Comparison of ENCODE assay signal across 8 cellular contexts in genomic region chr13:104483631-104484030, GRCh38.
"Had no signal": no experiment of that assay in that cellular context is flagged by ENCODE, and none has a peak within 500 bp of the region (broad histone marks: within the 10 kb centered on the region; RNA-seq: fewer than 3 reads in every experiment).

No MANE protein-coding gene starts in this region.

- H3K4me3 ChIP-seq: K562 had no signal

- FAIRE-seq: H54, HTR-8/SVneo, K562 had no signal

- DNase-seq: GOT3, H9, HCEC 1CT, IMR-90, KG1 had no signal

- ATAC-seq: K562 had no signal
